8 cellular contexts compared by ENCODE assay signal in genomic region chr1:109493805-109494539, GRCh38. TPM values are rescaled to one million over a fixed set of nuclear protein-coding genes. Genes with fewer than 3 reads are reported as not detected.
A peak's percentile ranks its signal among the peaks of the same experiment; 100 is the strongest.
DNase-seq lines count a peak whose midpoint lies in the region; ATAC-seq lines count a peak whose summit lies in the region.

CYB561D1 (plus strand) TSS chr1:109494094; CDS start chr1:109494140, 46 bp downstream.

- DNase-seq in D341Med (ENCODE audit: low spot score) (peak; percentile 95), HS-27A (ENCODE audit: low read depth) (peak; percentile 64), NOMO-1 treated with dmso at 0.1 percent for 144 hours (lab: John Stamatoyannopoulos, UW; ENCODE audit: unreplicated experiment) (peak; percentile 80), epidermal melanocyte (ENCODE audit: insufficient read length, low spot score) (peak; percentile 86), mucosa of gallbladder (ENCODE audit: low spot score) (peak; percentile 83)
- DNase-seq in activated CD8-positive, alpha-beta memory T cell treated with anti-CD3 and anti-CD28 coated beads, Interleukin-2, amount 50 U/mL, for 48 hours, result peak; percentile 96
- peak; percentile 73 to 78 for DNase-seq in stimulated activated CD8-positive, alpha-beta memory T cell treated with anti-CD3 and anti-CD28 coated beads, Interleukin-4, amount 100 ng/mL, for 4 hours (ENCODE audit: low read depth in 2 of 2, low spot score in 1 of 2)

- peak; percentile 78 for ATAC-seq in GM19467 (IDR thresholded peaks at IDR 0.05; ENCODE audit: unreplicated experiment)

RNA-seq across cellular contexts. Expression of gene CYB561D1, which starts in this region (rescaled TPM):
- total RNA-seq in mucosa of gallbladder, result 18.5 TPM

Comparison
In these comparisons a context has a peak if more than half of its experiments do, and no peak if none do; other contexts are left out.
1. Peak in every context shown above with its lines: DNase-seq and ATAC-seq.